ENCODE assay signal across 23 cellular contexts in genomic region chr3:152261329-152261728, GRCh38. TPM values are rescaled to one million over a fixed set of nuclear protein-coding genes. Genes with fewer than 3 reads are reported as not detected.
DNase-seq lines count a peak whose midpoint lies in the region; ATAC-seq and TF ChIP-seq lines count a peak whose summit lies in the region.
"Had no signal": no experiment of that assay in that cellular context is flagged by ENCODE, and none has a peak within 500 bp of the region (broad histone marks: within the 10 kb centered on the region; RNA-seq: fewer than 3 reads in every experiment).

No MANE protein-coding gene starts in this region.

- peaks cover 81% of the 10 kb centered on the region for H3K4me1 Mint-ChIP-seq in CD14-positive monocyte
- peaks cover 87% of the 10 kb centered on the region for H3K4me1 Mint-ChIP-seq in activated naive CD8-positive, alpha-beta T cell treated with anti-CD3 and anti-CD28 coated beads, Interleukin-2, amount 50 U/mL, for 24 hours
- peaks cover 21% of the 10 kb centered on the region for H3K4me1 Mint-ChIP-seq in mesothelial cell of epicardium

- peaks cover 0 to under 1% (median 0%) of the 10 kb centered on the region in 7 donors for H3K9me3 Mint-ChIP-seq in CD14-positive monocyte
- H3K9me3 Mint-ChIP-seq in activated naive CD8-positive, alpha-beta T cell treated with anti-CD3 and anti-CD28 coated beads, Interleukin-2, amount 50 U/mL, for 24 hours, result no peaks in the 10 kb centered on the region
- no peaks in the 10 kb centered on the region for H3K9me3 Mint-ChIP-seq in mesothelial cell of epicardium
- H3K9me3 Mint-ChIP-seq: activated CD4-positive, alpha-beta T cell treated with anti-CD3 and anti-CD28 coated beads, Interleukin-2, amount 10 ng/mL, durations not matched to agents 24 days and 14 days had no signal

- peak overlapping the region; percentile 5 for H3K27ac ChIP-seq in neutrophil
- H3K27ac ChIP-seq: C4-2B, vagina had no signal

- no peak for ATAC-seq in activated naive CD8-positive, alpha-beta T cell treated with anti-CD3 and anti-CD28 coated beads, Interleukin-2, amount 50 U/mL, for 24 hours
- ATAC-seq in GM21737 (IDR thresholded peaks at IDR 0.05; ENCODE audit: unreplicated experiment) (no peak), HG03196 (IDR thresholded peaks at IDR 0.05; ENCODE audit: unreplicated experiment) (no peak)
- ATAC-seq: GM12878 had no signal

- H3K36me3 Mint-ChIP-seq in CD14-positive monocyte (peaks cover 23 to 28% of the 10 kb centered on the region in 2 donors), mesothelial cell of epicardium (no peaks in the 10 kb centered on the region)
- H3K36me3 Mint-ChIP-seq in activated naive CD8-positive, alpha-beta T cell treated with anti-CD3 and anti-CD28 coated beads, Interleukin-2, amount 50 U/mL, for 24 hours (ENCODE audit: low read depth), result peaks cover 2% of the 10 kb centered on the region

- no peaks in the 10 kb centered on the region for H3K27me3 ChIP-seq in neutrophil
- H3K27me3 ChIP-seq: vagina had no signal

- H3K4me1 ChIP-seq in neutrophil (ENCODE audit: control insufficient read depth in 1 of 2, insufficient read depth in 1 of 2, low read depth in 1 of 2, low read length in 1 of 2), result peaks cover 56 to 59% of the 10 kb centered on the region in 2 experiments

- H3K4me3 Mint-ChIP-seq in CD14-positive monocyte (no peak overlapping the region), mesothelial cell of epicardium (no peak overlapping the region)
- H3K4me3 Mint-ChIP-seq in activated naive CD8-positive, alpha-beta T cell treated with anti-CD3 and anti-CD28 coated beads, Interleukin-2, amount 50 U/mL, for 24 hours, result no peak overlapping the region
- H3K4me3 Mint-ChIP-seq: activated CD4-positive, alpha-beta T cell treated with anti-CD3 and anti-CD28 coated beads, Interleukin-2, amount 10 ng/mL, durations not matched to agents 24 days and 14 days; IgD-negative memory B cell had no signal

- intact Hi-C loops in CD14-positive monocyte (cut with micrococcal nuclease), result no loop called here

- no peak for DNase-seq in CD14-positive monocyte (ENCODE audit: low spot score)
- DNase-seq in ELF-1 (ENCODE audit: low read depth, low spot score), result peak; percentile 23
- no peak for DNase-seq in activated naive CD8-positive, alpha-beta T cell treated with anti-CD3 and anti-CD28 coated beads, Interleukin-2, amount 50 U/mL, for 24 hours
- DNase-seq in NCI-H2029 treated with DMSO at 0.1 percent for 48 hours (lab: John Stamatoyannopoulos, UW), result no peak
- no peak for DNase-seq in mesothelial cell of epicardium (ENCODE audit: low spot score in 2 of 2, unreplicated experiment in 2 of 2)
- DNase-seq: activated CD4-positive, alpha-beta T cell treated with anti-CD3 and anti-CD28 coated beads, Interleukin-2, amount 10 ng/mL, durations not matched to agents 24 days and 14 days; activated CD8-positive, alpha-beta memory T cell treated with anti-CD3 and anti-CD28 coated beads, Interleukin-2, amount 50 U/mL, for 4 hours; DMS53; effector memory CD4-positive, alpha-beta T cell; GOT3; MM.1S; NCI-H1694; NCI-H748 treated with DMSO at 0.1 percent for 48 hours; OCI-M1; SHP77; substantia nigra had no signal

- TF ChIP-seq CTCF in CD14-positive monocyte (IDR thresholded peaks at IDR 0.05) (no peak), neutrophil (IDR thresholded peaks at IDR 0.05) (no peak), mesothelial cell of epicardium (IDR thresholded peaks at IDR 0.05; ENCODE audit: unreplicated experiment) (no peak)

- H3K4me3 ChIP-seq in neutrophil (ENCODE audit: low read depth in 1 of 2, low read length in 1 of 2), result no peak overlapping the region
- H3K4me3 ChIP-seq: GM12878, vagina had no signal

- H3K27ac Mint-ChIP-seq in CD14-positive monocyte, result peak overlapping the region in 6 of 7 donors; percentile 54 to 88 (median 85)
- H3K27ac Mint-ChIP-seq in activated naive CD8-positive, alpha-beta T cell treated with anti-CD3 and anti-CD28 coated beads, Interleukin-2, amount 50 U/mL, for 24 hours, result peak overlapping the region; percentile 66
- no peak overlapping the region for H3K27ac Mint-ChIP-seq in mesothelial cell of epicardium

- H3K36me3 ChIP-seq in neutrophil, result no peaks in the 10 kb centered on the region
- H3K36me3 ChIP-seq: vagina had no signal

- H3K27me3 Mint-ChIP-seq in CD14-positive monocyte (ENCODE audit: low read depth in 3 of 3) (no peaks in the 10 kb centered on the region), mesothelial cell of epicardium (ENCODE audit: low read depth) (no peaks in the 10 kb centered on the region)
- no peaks in the 10 kb centered on the region for H3K27me3 Mint-ChIP-seq in activated naive CD8-positive, alpha-beta T cell treated with anti-CD3 and anti-CD28 coated beads, Interleukin-2, amount 50 U/mL, for 24 hours
- H3K27me3 Mint-ChIP-seq: activated CD4-positive, alpha-beta T cell treated with anti-CD3 and anti-CD28 coated beads, Interleukin-2, amount 10 ng/mL, durations not matched to agents 24 days and 14 days; IgD-negative memory B cell had no signal

- no peaks in the 10 kb centered on the region for H3K9me3 ChIP-seq in neutrophil
- H3K9me3 ChIP-seq: vagina had no signal

RNA-seq across cellular contexts. Expression of gene MBNL1, which starts 7.4 kb away (rescaled TPM):
- polyA plus RNA-seq in CD14-positive monocyte, result 100 to 1,000 TPM; 191 to 204 TPM
- total RNA-seq in mesothelial cell of epicardium, result 67.8 to 74.8 TPM (median 72.9 TPM) in 3 replicates
